In the genomic region with DNA sequence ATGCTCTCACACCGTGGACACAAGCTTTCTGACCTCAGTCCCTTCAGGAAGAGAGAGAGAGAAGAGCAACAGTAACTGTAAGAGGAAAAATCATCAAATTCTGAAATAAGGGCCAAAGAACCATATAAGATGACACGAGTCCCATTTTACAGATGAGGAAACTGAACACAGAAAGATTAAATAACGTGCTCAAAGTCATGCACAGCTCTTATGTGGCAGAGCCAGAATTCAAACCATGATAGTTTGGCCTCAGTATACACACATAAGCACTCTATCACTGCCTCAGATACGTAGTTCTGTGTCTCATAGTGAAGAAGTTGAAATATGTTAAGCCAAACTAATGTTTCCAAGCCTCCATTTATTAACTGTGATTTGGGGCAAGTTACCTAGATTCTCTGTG, we compare ENCODE assay signal across 33 cellular contexts. TPM values are rescaled to one million over a fixed set of nuclear protein-coding genes. Genes with fewer than 3 reads are reported as not detected.
"Had no signal": no experiment of that assay in that cellular context is flagged by ENCODE, and none has a peak within 500 bp of the region (broad histone marks: within the 10 kb centered on the region; RNA-seq: fewer than 3 reads in every experiment).

No MANE protein-coding gene starts in this region.

- H3K4me3 Mint-ChIP-seq: stimulated activated effector memory CD8-positive, alpha-beta T cell treated with anti-CD3 and anti-CD28 coated beads, Interleukin-12 subunit alpha, Interleukin-12 subunit beta, amount 100 ng/mL, for 72 hours; stimulated activated memory B cell treated with anti-CD40 and anti-IgM and Interleukin-4, amounts not matched to agents 10 μg/mL and 1 μg/mL and 100 μg/mL, for 72 hours; stimulated activated naive B cell treated with anti-CD40 and anti-IgM and Interleukin-4, amounts not matched to agents 10 μg/mL and 1 μg/mL and 100 μg/mL, for 72 hours; stimulated activated naive CD8-positive, alpha-beta T cell treated with anti-CD3 and anti-CD28 coated beads, Interleukin-15, amount 100 ng/mL, for 72 hours; stimulated activated naive CD8-positive, alpha-beta T cell treated with anti-CD3 and anti-CD28 coated beads, Interleukin-15, Interleukin-2, amounts not matched to agents 100 ng/mL and 50 ng/mL, for 24 hours; type B pancreatic cell had no signal

- H3K4me1 Mint-ChIP-seq: stimulated activated memory B cell treated with anti-CD40 and anti-IgM and Interleukin-4, amounts not matched to agents 10 μg/mL and 1 μg/mL and 100 μg/mL, for 72 hours; stimulated activated naive CD8-positive, alpha-beta T cell treated with anti-CD3 and anti-CD28 coated beads, Interleukin-15, amount 100 ng/mL, for 72 hours had no signal

- H3K27me3 Mint-ChIP-seq: stimulated activated memory B cell treated with anti-CD40 and anti-IgM and Interleukin-4, amounts not matched to agents 10 μg/mL and 1 μg/mL and 100 μg/mL, for 72 hours; stimulated activated naive CD8-positive, alpha-beta T cell treated with anti-CD3 and anti-CD28 coated beads, Interleukin-15, amount 100 ng/mL, for 72 hours had no signal

- H3K9me3 Mint-ChIP-seq: stimulated activated effector memory CD8-positive, alpha-beta T cell treated with anti-CD3 and anti-CD28 coated beads, Interleukin-12 subunit alpha, Interleukin-12 subunit beta, amount 100 ng/mL, for 72 hours; stimulated activated naive CD8-positive, alpha-beta T cell treated with anti-CD3 and anti-CD28 coated beads, Interleukin-15, amount 100 ng/mL, for 72 hours; stimulated activated naive CD8-positive, alpha-beta T cell treated with anti-CD3 and anti-CD28 coated beads, Interleukin-15, Interleukin-2, amounts not matched to agents 100 ng/mL and 50 ng/mL, for 24 hours; type B pancreatic cell had no signal

- H3K4me3 ChIP-seq: stomach, suprapubic skin, testis, thoracic aorta, thyroid gland, tibial artery, tibial nerve, transverse colon, upper lobe of left lung, uterus, vagina had no signal

- DNase-seq: stimulated activated CD4-positive, alpha-beta T cell treated with anti-CD3 and anti-CD28 coated beads, Interleukin-2, amount 100 ng/mL, for 48 hours; stimulated activated CD4-positive, alpha-beta T cell treated with anti-CD3 and anti-CD28 coated beads, Interleukin-4, amount 100 ng/mL, for 1 hour; stimulated activated CD4-positive, alpha-beta T cell treated with anti-CD3 and anti-CD28 coated beads, Interleukin-4, amount 100 ng/mL, for 24 hours; stimulated activated CD4-positive, alpha-beta T cell treated with anti-CD3 and anti-CD28 coated beads, Interleukin-4, amount 100 ng/mL, for 4 hours; stimulated activated CD8-positive, alpha-beta memory T cell treated with anti-CD3 and anti-CD28 coated beads, Interleukin-4, amount 100 ng/mL, for 48 hours; stimulated activated naive B cell treated with anti-CD40 and anti-IgM and Interleukin-4, amounts not matched to agents 10 μg/mL and 1 μg/mL and 100 μg/mL, for 72 hours; stimulated activated naive CD4-positive, alpha-beta T cell; stimulated activated naive CD4-positive, alpha-beta T cell treated with Interleukin-2 at 50 U/mL for 16 hours; stimulated activated naive CD8-positive, alpha-beta T cell treated with anti-CD3 and anti-CD28 coated beads, Interleukin-15, amount 100 ng/mL, for 72 hours; stimulated activated naive CD8-positive, alpha-beta T cell treated with anti-CD3 and anti-CD28 coated beads, Interleukin-15, Interleukin-2, amounts not matched to agents 100 U/mL and 50 U/mL, for 24 hours; stomach; substantia nigra; testis; thyroid gland; tibial artery; transverse colon; trophoblast cell; upper lobe of left lung; uterus had no signal

- H3K27ac ChIP-seq: stomach, suprapubic skin, testis, thoracic aorta, thyroid gland, tibial artery, tibial nerve, transverse colon, upper lobe of left lung, uterus, vagina had no signal

- ATAC-seq: stimulated activated effector memory CD8-positive, alpha-beta T cell treated with anti-CD3 and anti-CD28 coated beads, Interleukin-12 subunit alpha, Interleukin-12 subunit beta, amount 100 ng/mL, for 72 hours; stimulated activated memory B cell treated with anti-CD40 and anti-IgM and Interleukin-4, amounts not matched to agents 10 μg/mL and 1 μg/mL and 100 μg/mL, for 72 hours; stimulated activated naive B cell treated with anti-CD40 and anti-IgM and Interleukin-4, amounts not matched to agents 10 μg/mL and 1 μg/mL and 100 μg/mL, for 72 hours; stimulated activated naive CD8-positive, alpha-beta T cell treated with anti-CD3 and anti-CD28 coated beads, Interleukin-15, amount 100 ng/mL, for 72 hours; stimulated activated naive CD8-positive, alpha-beta T cell treated with anti-CD3 and anti-CD28 coated beads, Interleukin-15, Interleukin-2, amounts not matched to agents 100 U/mL and 50 U/mL, for 24 hours had no signal

- H3K27me3 ChIP-seq: stomach, suprapubic skin, testis, thyroid gland, tibial artery, tibial nerve, transverse colon, upper lobe of left lung, uterus, vagina had no signal

- H3K9me3 ChIP-seq: stomach, suprapubic skin, testis, thoracic aorta, thyroid gland, tibial artery, tibial nerve, transverse colon, upper lobe of left lung, uterus, vagina had no signal

- H3K36me3 Mint-ChIP-seq: stimulated activated effector memory CD8-positive, alpha-beta T cell treated with anti-CD3 and anti-CD28 coated beads, Interleukin-12 subunit alpha, Interleukin-12 subunit beta, amount 100 ng/mL, for 72 hours; stimulated activated memory B cell treated with anti-CD40 and anti-IgM and Interleukin-4, amounts not matched to agents 10 μg/mL and 1 μg/mL and 100 μg/mL, for 72 hours; type B pancreatic cell had no signal

- H3K27ac Mint-ChIP-seq: stimulated activated effector memory CD8-positive, alpha-beta T cell treated with anti-CD3 and anti-CD28 coated beads, Interleukin-12 subunit alpha, Interleukin-12 subunit beta, amount 100 ng/mL, for 72 hours; stimulated activated memory B cell treated with anti-CD40 and anti-IgM and Interleukin-4, amounts not matched to agents 10 μg/mL and 1 μg/mL and 100 μg/mL, for 72 hours; stimulated activated naive B cell treated with anti-CD40 and anti-IgM and Interleukin-4, amounts not matched to agents 10 μg/mL and 1 μg/mL and 100 μg/mL, for 72 hours; stimulated activated naive CD8-positive, alpha-beta T cell treated with anti-CD3 and anti-CD28 coated beads, Interleukin-15, amount 100 ng/mL, for 72 hours; stimulated activated naive CD8-positive, alpha-beta T cell treated with anti-CD3 and anti-CD28 coated beads, Interleukin-15, Interleukin-2, amounts not matched to agents 100 ng/mL and 50 ng/mL, for 24 hours; type B pancreatic cell had no signal

- H3K4me1 ChIP-seq: stomach, suprapubic skin, testis, thyroid gland, tibial artery, tibial nerve, transverse colon, upper lobe of left lung, uterus, vagina had no signal

- H3K36me3 ChIP-seq: stomach, suprapubic skin, thoracic aorta, thyroid gland, tibial artery, tibial nerve, transverse colon, upper lobe of left lung, uterus, vagina had no signal

- FAIRE-seq: urothelium cell line had no signal

RNA-seq across cellular contexts. Expression of gene CHST4, which starts 35.2 kb away (rescaled TPM):
- total RNA-seq: stomach, suprapubic skin, thoracic aorta, thyroid gland, tibial nerve, transverse colon, urinary bladder, vagina had no signal
- polyA plus RNA-seq: stomach, urinary bladder had no signal

RNA-seq across cellular contexts. Expression of gene TLE7, which starts 49.2 kb away (rescaled TPM):
- total RNA-seq: stomach, subcutaneous adipose tissue, suprapubic skin, temporal lobe, thoracic aorta, thyroid gland, tibial nerve, transverse colon, upper lobe of left lung, ureter, urinary bladder, uterus, vagina had no signal
- polyA plus RNA-seq: stomach, thymus, urinary bladder had no signal
